Comparison of ENCODE assay signal across 4 cellular contexts in genomic region chr12:130444986-130445385, GRCh38.
"Had no signal": no experiment of that assay in that cellular context is flagged by ENCODE, and none has a peak within 500 bp of the region (broad histone marks: within the 10 kb centered on the region; RNA-seq: fewer than 3 reads in every experiment).

No MANE protein-coding gene starts in this region.

- H3K4me1 Mint-ChIP-seq: GM23338, IgD-negative memory B cell had no signal

- DNase-seq: H9, HCEC 1CT had no signal

- H3K27ac Mint-ChIP-seq: GM23338, IgD-negative memory B cell had no signal

- H3K27me3 Mint-ChIP-seq: IgD-negative memory B cell had no signal

- H3K4me3 ChIP-seq: GM23338 had no signal

- ATAC-seq: GM23338 had no signal

- H3K4me3 Mint-ChIP-seq: GM23338, H9, IgD-negative memory B cell had no signal
